Comparison of ENCODE assay signal across 26 cellular contexts in the genomic region with DNA sequence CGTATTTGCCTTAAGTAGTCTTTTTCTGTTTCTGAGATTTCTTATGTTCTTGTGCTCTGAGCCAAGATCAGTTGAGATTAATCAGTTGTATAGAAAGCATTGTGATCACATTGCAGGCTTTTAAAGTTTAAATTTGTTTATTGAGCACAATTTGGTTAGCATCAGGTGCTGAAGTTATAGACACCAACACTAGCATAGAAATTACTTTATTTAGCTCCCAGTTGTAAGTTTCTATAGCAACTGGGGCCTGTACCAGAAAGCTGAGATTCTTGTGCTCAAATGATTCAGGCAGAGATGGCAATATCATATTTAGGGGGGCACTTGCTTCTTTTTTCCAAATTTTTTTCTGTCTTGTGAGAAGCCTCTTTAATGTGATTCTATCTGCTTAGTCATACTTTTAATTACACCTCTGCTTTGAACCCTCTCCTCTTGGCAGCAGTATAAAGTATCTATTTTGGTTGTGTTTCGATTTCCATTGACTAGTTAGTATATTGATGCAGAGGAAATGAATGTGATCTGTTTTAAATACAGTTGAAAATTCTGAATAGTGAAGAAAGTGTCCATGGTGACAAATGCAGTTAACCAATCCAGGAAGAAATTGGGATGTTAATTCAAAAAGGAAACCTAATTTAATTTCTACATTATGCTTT.
DNase-seq lines count a peak whose midpoint lies in the region; ATAC-seq and TF ChIP-seq lines count a peak whose summit lies in the region.
"Had no signal": no experiment of that assay in that cellular context is flagged by ENCODE, and none has a peak within 500 bp of the region (broad histone marks: within the 10 kb centered on the region; RNA-seq: fewer than 3 reads in every experiment).

No MANE protein-coding gene starts in this region.

- in situ Hi-C loops in GM13977 (cut with MboI; ENCODE audit: low pct_unique_long_range_greater_than_20kb, low sequenced_read_pairs, unreplicated experiment) = no loop called here

- DNase-seq in NCI-H748 (lab: John Stamatoyannopoulos, UW; ENCODE audit: unreplicated experiment) (peak; percentile 17), NCI-H748 treated with DMSO at 0.1 percent for 48 hours (lab: John Stamatoyannopoulos, UW) (no peak), RPMI8226 (peak; percentile 18), WERI-Rb-1 (no peak), GM13977 (ENCODE audit: low spot score) (no peak)
- DNase-seq: activated CD8-positive, alpha-beta T cell treated with anti-CD3 and anti-CD28 coated beads for 36 hours; aorta; cortex of kidney; DMS53; foreskin fibroblast; heart right ventricle; Karpas-422; kidney glomerular epithelial cell; lower lobe of right lung; NCI-H1694; nephron progenitor cell; OCI-M1; tibial artery had no signal

- no peaks in the 10 kb centered on the region for H3K36me3 ChIP-seq in WERI-Rb-1
- H3K36me3 ChIP-seq: cardiac muscle cell, heart right ventricle, lower lobe of right lung, tibial artery had no signal

- no peak overlapping the region for H3K4me3 ChIP-seq in WERI-Rb-1 (ENCODE audit: low read depth, low read length)
- H3K4me3 ChIP-seq: cardiac muscle cell, heart right ventricle, lower lobe of right lung, skin epidermis, tibial artery had no signal

- H3K9me3 ChIP-seq in WERI-Rb-1 (ENCODE audit: severe bottlenecking) = no peaks in the 10 kb centered on the region
- H3K9me3 ChIP-seq: lower lobe of right lung had no signal

- no peaks in the 10 kb centered on the region for H3K27me3 ChIP-seq in WERI-Rb-1 (ENCODE audit: insufficient read depth, low read depth, severe bottlenecking)
- H3K27me3 ChIP-seq: cardiac muscle cell, heart right ventricle, tibial artery had no signal

- H3K27ac ChIP-seq in WERI-Rb-1 = no peak overlapping the region
- H3K27ac ChIP-seq: cardiac muscle cell, heart right ventricle, lower lobe of right lung, skin epidermis, tibial artery had no signal

- ATAC-seq in HG02610 (IDR thresholded peaks at IDR 0.05; ENCODE audit: unreplicated experiment) (peak; percentile 39), HG02642 (IDR thresholded peaks at IDR 0.05; ENCODE audit: poor library complexity, unreplicated experiment) (no peak), HG02870 (IDR thresholded peaks at IDR 0.05; ENCODE audit: unreplicated experiment) (no peak)
- ATAC-seq: activated CD8-positive, alpha-beta T cell treated with anti-CD3 and anti-CD28 coated beads for 36 hours; activated T-helper 17 cell treated with anti-CD3 and anti-CD28 coated beads, Interleukin-2, amount 50 U/mL, for 72 hours; esophagus mucosa; heart right ventricle; lower lobe of right lung; Right ventricle myocardium inferior had no signal

- TF ChIP-seq CTCF in WERI-Rb-1 (IDR thresholded peaks at IDR 0.05; ENCODE audit: low read depth, low read length) (no peak), GM13977 (IDR thresholded peaks at IDR 0.05; ENCODE audit: extremely low read depth, insufficient read depth, missing control alignments) (no peak)

Comparison
In these comparisons a context has a peak if more than half of its experiments do, and no peak if none do; other contexts are left out.
1. DNase-seq: peak in NCI-H748 (single experiment) and RPMI8226 (single experiment); none in NCI-H748 treated with DMSO at 0.1 percent for 48 hours (single experiment), WERI-Rb-1 (single experiment) and GM13977 (single experiment).